ENCODE assay signal across 24 cellular contexts in the genomic region with DNA sequence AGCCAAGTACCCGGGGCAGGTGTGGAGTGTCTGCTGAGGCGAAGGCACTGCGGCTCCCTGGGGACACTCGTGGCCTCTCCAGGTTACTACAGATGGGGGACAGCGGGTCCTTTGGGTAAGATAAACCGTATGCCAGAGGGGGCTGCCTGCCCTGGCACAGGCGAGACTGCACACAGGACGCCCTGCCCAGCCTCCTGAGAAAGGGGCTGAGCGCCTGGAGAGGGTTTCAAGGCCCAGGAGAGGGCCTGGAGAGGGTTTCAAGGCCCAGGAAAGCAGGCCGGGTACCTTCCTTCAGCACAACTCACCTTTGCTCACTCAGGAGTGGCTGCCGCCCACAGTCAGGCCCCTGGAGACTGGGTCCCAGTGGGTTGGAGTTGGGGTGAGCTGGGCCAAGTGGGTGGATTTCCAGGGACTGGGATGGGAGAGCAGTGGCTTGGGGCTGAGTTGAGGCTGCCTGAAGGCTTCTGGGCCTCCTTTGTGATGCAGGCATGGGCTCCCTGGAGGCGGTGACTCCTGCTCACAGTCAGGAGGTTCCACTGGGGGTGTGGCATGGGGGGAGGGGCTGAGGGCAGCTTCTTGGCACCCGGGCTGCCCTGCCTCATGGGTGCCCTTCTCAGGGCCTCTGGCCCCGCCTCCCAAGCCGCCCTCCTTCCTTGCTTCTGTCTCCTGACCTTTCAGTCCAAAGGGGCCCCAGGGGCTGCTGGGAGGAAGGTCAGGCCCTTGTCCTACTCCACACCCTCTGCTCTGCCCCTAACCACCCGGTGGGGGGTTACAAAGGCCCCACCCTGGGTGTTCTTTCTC. TPM values are rescaled to one million over a fixed set of nuclear protein-coding genes. Genes with fewer than 3 reads are reported as not detected.
DNase-seq lines count a peak whose midpoint lies in the region; ATAC-seq and TF ChIP-seq lines count a peak whose summit lies in the region.
"Had no signal": no experiment of that assay in that cellular context is flagged by ENCODE, and none has a peak within 500 bp of the region (broad histone marks: within the 10 kb centered on the region; RNA-seq: fewer than 3 reads in every experiment).

A gene with protein sequence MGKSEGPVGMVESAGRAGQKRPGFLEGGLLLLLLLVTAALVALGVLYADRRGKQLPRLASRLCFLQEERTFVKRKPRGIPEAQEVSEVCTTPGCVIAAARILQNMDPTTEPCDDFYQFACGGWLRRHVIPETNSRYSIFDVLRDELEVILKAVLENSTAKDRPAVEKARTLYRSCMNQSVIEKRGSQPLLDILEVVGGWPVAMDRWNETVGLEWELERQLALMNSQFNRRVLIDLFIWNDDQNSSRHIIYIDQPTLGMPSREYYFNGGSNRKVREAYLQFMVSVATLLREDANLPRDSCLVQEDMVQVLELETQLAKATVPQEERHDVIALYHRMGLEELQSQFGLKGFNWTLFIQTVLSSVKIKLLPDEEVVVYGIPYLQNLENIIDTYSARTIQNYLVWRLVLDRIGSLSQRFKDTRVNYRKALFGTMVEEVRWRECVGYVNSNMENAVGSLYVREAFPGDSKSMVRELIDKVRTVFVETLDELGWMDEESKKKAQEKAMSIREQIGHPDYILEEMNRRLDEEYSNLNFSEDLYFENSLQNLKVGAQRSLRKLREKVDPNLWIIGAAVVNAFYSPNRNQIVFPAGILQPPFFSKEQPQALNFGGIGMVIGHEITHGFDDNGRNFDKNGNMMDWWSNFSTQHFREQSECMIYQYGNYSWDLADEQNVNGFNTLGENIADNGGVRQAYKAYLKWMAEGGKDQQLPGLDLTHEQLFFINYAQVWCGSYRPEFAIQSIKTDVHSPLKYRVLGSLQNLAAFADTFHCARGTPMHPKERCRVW (minus strand): TSS at position 456 of the 801 bp plus-strand sequence. CDS start 3,532 bp downstream, outside the sequence.

- WGBS in hepatocyte (ENCODE audit: low lambda C conversion rate, missing lambda C conversion rate): 82% methylated on average over 13 of the region's 16 CpGs
- WGBS in testis, 2 donors: 83 to 85% methylated on average over 12 to 15 of the region's 16 CpGs

- no peaks in the 10 kb centered on the region for H4K20me1 ChIP-seq in hepatocyte (ENCODE audit: insufficient read depth, poor library complexity, severe bottlenecking)

- CTCF ChIA-PET in activated CD8-positive, alpha-beta T cell treated with anti-CD3 and anti-CD28 coated beads for 36 hours (lab: Charles Lee): no interaction called here
- CTCF ChIA-PET in activated CD8-positive, alpha-beta T cell treated with anti-CD3 and anti-CD28 coated beads, Interleukin-2, amount 10 ng/mL, durations not matched to agents 7 days and 5 days (lab: Charles Lee): no interaction called here

- peaks cover 61% of the 10 kb centered on the region for H3K27me3 ChIP-seq in HUES6 (ENCODE audit: control insufficient read depth, insufficient read depth, low read length)
- H3K27me3 ChIP-seq in hepatocyte: peaks cover 26% of the 10 kb centered on the region
- H3K27me3 ChIP-seq in testis: no peaks in the 10 kb centered on the region

- no peak within 1 kb of the TSS for H3K4me3 Mint-ChIP-seq in activated CD8-positive, alpha-beta T cell treated with anti-CD3 and anti-CD28 coated beads for 36 hours
- H3K4me3 Mint-ChIP-seq in activated CD8-positive, alpha-beta T cell treated with anti-CD3 and anti-CD28 coated beads, Interleukin-2, amount 10 ng/mL, durations not matched to agents 7 days and 5 days: no peak within 1 kb of the TSS
- no peak within 1 kb of the TSS for H3K4me3 Mint-ChIP-seq in effector memory CD8-positive, alpha-beta T cell
- H3K4me3 Mint-ChIP-seq: central memory CD8-positive, alpha-beta T cell; naive thymus-derived CD4-positive, alpha-beta T cell had no signal

- TF ChIP-seq POLR2A in testis (IDR thresholded peaks at IDR 0.05): no peak

- no peaks in the 10 kb centered on the region for H3K36me3 Mint-ChIP-seq in activated CD8-positive, alpha-beta T cell treated with anti-CD3 and anti-CD28 coated beads for 36 hours (ENCODE audit: low read depth)
- peaks cover 4% of the 10 kb centered on the region for H3K36me3 Mint-ChIP-seq in activated CD8-positive, alpha-beta T cell treated with anti-CD3 and anti-CD28 coated beads, Interleukin-2, amount 10 ng/mL, durations not matched to agents 7 days and 5 days (ENCODE audit: low read depth)
- no peaks in the 10 kb centered on the region for H3K36me3 Mint-ChIP-seq in effector memory CD8-positive, alpha-beta T cell (ENCODE audit: insufficient read depth)
- H3K36me3 Mint-ChIP-seq: CD4-positive, alpha-beta memory T cell had no signal

- H3K27ac ChIP-seq in HUES6 (ENCODE audit: low read depth, low read length) (no peak within 1 kb of the TSS), hepatocyte (no peak within 1 kb of the TSS), testis (no peak within 1 kb of the TSS)
- H3K27ac ChIP-seq: SK-N-MC had no signal

- peak; percentile 53 for DNase-seq in activated CD8-positive, alpha-beta T cell treated with anti-CD3 and anti-CD28 coated beads for 36 hours
- DNase-seq in activated CD8-positive, alpha-beta T cell treated with anti-CD3 and anti-CD28 coated beads, Interleukin-2, amount 10 ng/mL, durations not matched to agents 7 days and 5 days: no peak
- DNase-seq in hepatocyte (ENCODE audit: low spot score) (peak; percentile 35), testis (no peak), UCSD-AML1 (lab: John Stamatoyannopoulos, UW; ENCODE audit: unreplicated experiment) (no peak)
- no peak for DNase-seq in effector memory CD8-positive, alpha-beta T cell
- DNase-seq: ACHN; activated CD4-positive, CD25-positive, alpha-beta regulatory T cell treated with anti-CD3 and anti-CD28 coated beads, Interleukin-2, amount 50 U/mL, for 72 hours; activated CD8-positive, alpha-beta memory T cell treated with anti-CD3 and anti-CD28 coated beads, Interleukin-2, amount 50 U/mL, for 4 hours; activated gamma-delta T cell treated with Interleukin-2 at 50 U/mL for 16 hours; amygdala; CD4-positive, alpha-beta memory T cell; mammary epithelial cell; NCI-H1694; PC-3; stimulated activated CD4-positive, alpha-beta T cell treated with anti-CD3 and anti-CD28 coated beads, Interleukin-4, amount 100 ng/mL, for 1 hour; T1000 had no signal

- no peaks in the 10 kb centered on the region for H3K79me2 ChIP-seq in hepatocyte

- no peaks in the 10 kb centered on the region for H3K4me1 Mint-ChIP-seq in activated CD8-positive, alpha-beta T cell treated with anti-CD3 and anti-CD28 coated beads for 36 hours (ENCODE audit: low read depth)
- no peaks in the 10 kb centered on the region for H3K4me1 Mint-ChIP-seq in activated CD8-positive, alpha-beta T cell treated with anti-CD3 and anti-CD28 coated beads, Interleukin-2, amount 10 ng/mL, durations not matched to agents 7 days and 5 days (ENCODE audit: low read depth)
- H3K4me1 Mint-ChIP-seq in effector memory CD8-positive, alpha-beta T cell (ENCODE audit: low read depth in 2 of 2): peaks cover 0 to 2% of the 10 kb centered on the region in 2 donors

- peaks cover 13% of the 10 kb centered on the region for H3K9me3 Mint-ChIP-seq in activated CD8-positive, alpha-beta T cell treated with anti-CD3 and anti-CD28 coated beads for 36 hours
- H3K9me3 Mint-ChIP-seq in activated CD8-positive, alpha-beta T cell treated with anti-CD3 and anti-CD28 coated beads, Interleukin-2, amount 10 ng/mL, durations not matched to agents 7 days and 5 days (ENCODE audit: insufficient read depth): peaks cover 14% of the 10 kb centered on the region
- peaks cover 0 to 1% of the 10 kb centered on the region in 2 donors for H3K9me3 Mint-ChIP-seq in effector memory CD8-positive, alpha-beta T cell
- H3K9me3 Mint-ChIP-seq: central memory CD8-positive, alpha-beta T cell had no signal

- H3K9me2 ChIP-seq in hepatocyte (replicated peaks; ENCODE audit: insufficient read depth): no peaks in the 10 kb centered on the region

- no peak within 1 kb of the TSS for H3K27ac Mint-ChIP-seq in activated CD8-positive, alpha-beta T cell treated with anti-CD3 and anti-CD28 coated beads for 36 hours
- no peak within 1 kb of the TSS for H3K27ac Mint-ChIP-seq in activated CD8-positive, alpha-beta T cell treated with anti-CD3 and anti-CD28 coated beads, Interleukin-2, amount 10 ng/mL, durations not matched to agents 7 days and 5 days
- peak within 1 kb of the TSS in 1 of 2 donors; percentile 51 for H3K27ac Mint-ChIP-seq in effector memory CD8-positive, alpha-beta T cell
- H3K27ac Mint-ChIP-seq: CD4-positive, alpha-beta memory T cell had no signal

- H3K4me1 ChIP-seq in HUES6 (ENCODE audit: control insufficient read depth, insufficient read depth, low read length) (peaks cover 20% of the 10 kb centered on the region), hepatocyte (ENCODE audit: insufficient read depth) (peaks cover 18% of the 10 kb centered on the region), testis (peaks cover 19% of the 10 kb centered on the region)

- intact Hi-C loops in activated CD8-positive, alpha-beta T cell treated with anti-CD3 and anti-CD28 coated beads for 36 hours (cut with micrococcal nuclease): no loop called here
- intact Hi-C loops in testis (cut with DNase I; ENCODE audit: low total_unique reads): no loop called here

- H3K36me3 ChIP-seq in HUES6 (ENCODE audit: control insufficient read depth, insufficient read depth, low read length): no peaks in the 10 kb centered on the region
- no peaks in the 10 kb centered on the region for H3K36me3 ChIP-seq in hepatocyte (replicated peaks; ENCODE audit: insufficient read depth, low read depth)
- H3K36me3 ChIP-seq in testis (ENCODE audit: low read depth, missing control alignments): no peaks in the 10 kb centered on the region

- peak within 1 kb of the TSS; percentile 51 for H3K9ac ChIP-seq in HUES6 (ENCODE audit: low read length)

- H2AFZ ChIP-seq in hepatocyte: no peak within 1 kb of the TSS

- peak within 1 kb of the TSS; percentile 49 for H3K4me2 ChIP-seq in hepatocyte

- no peak for TF ChIP-seq CTCF in activated CD8-positive, alpha-beta T cell treated with anti-CD3 and anti-CD28 coated beads for 36 hours (IDR thresholded peaks at IDR 0.05)
- TF ChIP-seq CTCF in hepatocyte (IDR thresholded peaks at IDR 0.05; ENCODE audit: poor library complexity) (no peak), testis (IDR thresholded peaks at IDR 0.05) (no peak)

- POLR2A ChIA-PET in activated CD8-positive, alpha-beta T cell treated with anti-CD3 and anti-CD28 coated beads for 36 hours (lab: Charles Lee): no interaction called here
- POLR2A ChIA-PET in activated CD8-positive, alpha-beta T cell treated with anti-CD3 and anti-CD28 coated beads, Interleukin-2, amount 10 ng/mL, durations not matched to agents 7 days and 5 days (lab: Charles Lee): no interaction called here

- peak; percentile 25 for ATAC-seq in activated CD8-positive, alpha-beta T cell treated with anti-CD3 and anti-CD28 coated beads for 36 hours
- no peak for ATAC-seq in activated CD8-positive, alpha-beta T cell treated with anti-CD3 and anti-CD28 coated beads, Interleukin-2, amount 10 ng/mL, durations not matched to agents 7 days and 5 days
- no peak for ATAC-seq in HG02938 (IDR thresholded peaks at IDR 0.05; ENCODE audit: unreplicated experiment)
- no peak for ATAC-seq in effector memory CD8-positive, alpha-beta T cell (replicated peaks)
- ATAC-seq: naive thymus-derived CD4-positive, alpha-beta T cell; PC-3 had no signal

- peaks cover 26% of the 10 kb centered on the region for H3K27me3 Mint-ChIP-seq in activated CD8-positive, alpha-beta T cell treated with anti-CD3 and anti-CD28 coated beads for 36 hours
- peaks cover 20% of the 10 kb centered on the region for H3K27me3 Mint-ChIP-seq in activated CD8-positive, alpha-beta T cell treated with anti-CD3 and anti-CD28 coated beads, Interleukin-2, amount 10 ng/mL, durations not matched to agents 7 days and 5 days (ENCODE audit: low read depth)
- H3K27me3 Mint-ChIP-seq in effector memory CD8-positive, alpha-beta T cell: peaks cover 18 to 49% of the 10 kb centered on the region in 2 donors

- no peak within 1 kb of the TSS for H3K4me3 ChIP-seq in HUES6 (ENCODE audit: low read depth, low read length)
- H3K4me3 ChIP-seq in hepatocyte: no peak within 1 kb of the TSS
- no peak within 1 kb of the TSS for H3K4me3 ChIP-seq in testis
- H3K4me3 ChIP-seq: SK-N-MC had no signal

- H3K9me3 ChIP-seq in HUES6 (ENCODE audit: control insufficient read depth, insufficient read depth, low read depth, low read length): peaks cover 11% of the 10 kb centered on the region; the same call in 1 of the 2 replicates
- no peaks in the 10 kb centered on the region for H3K9me3 ChIP-seq in hepatocyte (ENCODE audit: low read depth)
- no peaks in the 10 kb centered on the region for H3K9me3 ChIP-seq in testis

RNA-seq across cellular contexts. Expression of the gene that starts here (rescaled TPM):
- total RNA-seq in activated CD8-positive, alpha-beta T cell treated with anti-CD3 and anti-CD28 coated beads for 36 hours: 1 to 10 TPM; 1.8 to 3.1 TPM
- 1 to 10 TPM; 3.7 to 4.0 TPM for total RNA-seq in activated CD8-positive, alpha-beta T cell treated with anti-CD3 and anti-CD28 coated beads, Interleukin-2, amount 10 ng/mL, durations not matched to agents 7 days and 5 days
- 0.32 and 0.93 TPM in 2 replicates for total RNA-seq in hepatocyte
- 1.8 TPM in 1 of 2 replicates, not detected in the other for polyA plus RNA-seq in hepatocyte
- total RNA-seq in testis: 10 to 100 TPM; 17.2 to 18.8 TPM
- 36.4 TPM for polyA plus RNA-seq in testis (ENCODE audit: insufficient read depth, low read depth, low replicate concordance)
- total RNA-seq: M059J, mammary epithelial cell, PC-3 had no signal
- polyA plus RNA-seq: keratinocyte, mammary epithelial cell had no signal

Comparison
In these comparisons a context has a peak if more than half of its experiments do, and no peak if none do; other contexts are left out.
1. RNA of the gene that starts here (polyA plus RNA-seq): 36.4 TPM in testis (single experiment); 1.8 TPM in hepatocyte; every median in the first group is over 10 times any median in the second.
2. DNase-seq: peak in activated CD8-positive, alpha-beta T cell treated with anti-CD3 and anti-CD28 coated beads for 36 hours (single experiment) and hepatocyte (single experiment); none in activated CD8-positive, alpha-beta T cell treated with anti-CD3 and anti-CD28 coated beads, Interleukin-2, amount 10 ng/mL, durations not matched to agents 7 days and 5 days (single experiment), testis (single experiment), effector memory CD8-positive, alpha-beta T cell (0 of 3) and UCSD-AML1 (single experiment).